30 cellular contexts compared by ENCODE assay signal in genomic region chr6:149936743-149937142, GRCh38. TPM values are rescaled to one million over a fixed set of nuclear protein-coding genes. Genes with fewer than 3 reads are reported as not detected.
"Had no signal": no experiment of that assay in that cellular context is flagged by ENCODE, and none has a peak within 500 bp of the region (broad histone marks: within the 10 kb centered on the region; RNA-seq: fewer than 3 reads in every experiment).

No MANE protein-coding gene starts in this region.

- H3K36me3 Mint-ChIP-seq: activated CD8-positive, alpha-beta memory T cell treated with anti-CD3 and anti-CD28 coated beads, Interleukin-2, amount 10 ng/mL, durations not matched to agents 7 days and 5 days; activated naive CD8-positive, alpha-beta T cell treated with anti-CD3 and anti-CD28 coated beads, Interleukin-2, amount 10 ng/mL, durations not matched to agents 7 days and 5 days had no signal

- H3K4me3 Mint-ChIP-seq: activated CD8-positive, alpha-beta memory T cell treated with anti-CD3 and anti-CD28 coated beads, Interleukin-2, amount 10 ng/mL, durations not matched to agents 7 days and 5 days; activated CD8-positive, alpha-beta T cell treated with anti-CD3 and anti-CD28 coated beads, Interleukin-2, amount 10 ng/mL, durations not matched to agents 7 days and 5 days; activated naive CD4-positive, alpha-beta T cell treated with anti-CD3 and anti-CD28 coated beads for 36 hours; activated naive CD8-positive, alpha-beta T cell treated with anti-CD3 and anti-CD28 coated beads, Interleukin-2, amount 10 ng/mL, durations not matched to agents 7 days and 5 days; activated T-helper 1 cell treated with anti-CD3 and anti-CD28 coated beads, Interleukin-12 subunit alpha, Interleukin-12 subunit beta, Interleukin-2, Interleukin-4 antibody, amounts not matched to agents 30 ng/mL and 10 ng/mL and 1 ng/mL, durations not matched to agents 14 hours and 24 hours and 36 hours had no signal

- H3K4me3 ChIP-seq: adrenal gland, MG63 had no signal

- H3K27ac ChIP-seq: adrenal gland, VCaP had no signal

- DNase-seq: activated CD4-positive, alpha-beta T cell treated with anti-CD3 and anti-CD28 coated beads for 48 hours; activated CD4-positive, alpha-beta T cell treated with anti-CD3 and anti-CD28 coated beads, Interleukin-2, amount 50 U/mL, for 4 hours; activated CD8-positive, alpha-beta T cell treated with anti-CD3 and anti-CD28 coated beads, Interleukin-2, amount 10 ng/mL, durations not matched to agents 7 days and 5 days; activated gamma-delta T cell; activated naive CD4-positive, alpha-beta T cell treated with anti-CD3 and anti-CD28 coated beads for 36 hours; activated naive CD8-positive, alpha-beta T cell treated with anti-CD3 and anti-CD28 coated beads, Interleukin-2, amount 10 ng/mL, durations not matched to agents 7 days and 5 days; adrenal gland; anterior cingulate cortex; caudate nucleus; MG63; MV-4-11; NCI-H1092 treated with DMSO at 0.1 percent for 48 hours; NCI-H1417 treated with DMSO at 0.1 percent for 48 hours; NCI-H1694 treated with DMSO at 0.1 percent for 48 hours; NCI-H2029 treated with DMSO at 0.1 percent for 48 hours; NCI-H345; NCI-H510A; NCI-H526 treated with DMSO at 0.1 percent for 48 hours; NK-92 treated with Interleukin-12 subunit alpha and Interleukin-12 subunit beta, amount 100 ng/mL, for 24 hours; OCI-M1; RPMI8226; T-helper 1 cell had no signal

- H3K9me3 Mint-ChIP-seq: activated naive CD4-positive, alpha-beta T cell treated with anti-CD3 and anti-CD28 coated beads for 36 hours; activated naive CD8-positive, alpha-beta T cell treated with anti-CD3 and anti-CD28 coated beads, Interleukin-2, amount 10 ng/mL, durations not matched to agents 7 days and 5 days; activated T-helper 1 cell treated with anti-CD3 and anti-CD28 coated beads, Interleukin-12 subunit alpha, Interleukin-12 subunit beta, Interleukin-2, Interleukin-4 antibody, amounts not matched to agents 30 ng/mL and 10 ng/mL and 1 ng/mL, durations not matched to agents 14 hours and 24 hours and 36 hours had no signal

- ATAC-seq: activated CD4-positive, CD25-positive, alpha-beta regulatory T cell treated with anti-CD3 and anti-CD28 coated beads, Interleukin-2, amount 50 U/mL, for 24 hours; activated CD8-positive, alpha-beta memory T cell treated with anti-CD3 and anti-CD28 coated beads, Interleukin-2, amount 10 ng/mL, durations not matched to agents 7 days and 5 days; activated CD8-positive, alpha-beta T cell treated with anti-CD3 and anti-CD28 coated beads, Interleukin-2, amount 10 ng/mL, durations not matched to agents 7 days and 5 days; Panc1; Right ventricle myocardium inferior had no signal

- H3K27ac Mint-ChIP-seq: activated CD8-positive, alpha-beta memory T cell treated with anti-CD3 and anti-CD28 coated beads, Interleukin-2, amount 10 ng/mL, durations not matched to agents 7 days and 5 days; activated CD8-positive, alpha-beta T cell treated with anti-CD3 and anti-CD28 coated beads, Interleukin-2, amount 10 ng/mL, durations not matched to agents 7 days and 5 days; activated naive CD4-positive, alpha-beta T cell treated with anti-CD3 and anti-CD28 coated beads for 36 hours; activated naive CD8-positive, alpha-beta T cell treated with anti-CD3 and anti-CD28 coated beads, Interleukin-2, amount 10 ng/mL, durations not matched to agents 7 days and 5 days; activated T-helper 1 cell treated with anti-CD3 and anti-CD28 coated beads, Interleukin-12 subunit alpha, Interleukin-12 subunit beta, Interleukin-2, Interleukin-4 antibody, amounts not matched to agents 30 ng/mL and 10 ng/mL and 1 ng/mL, durations not matched to agents 14 hours and 24 hours and 36 hours had no signal

RNA-seq across cellular contexts. Expression of gene RAET1G, which starts 13.8 kb away (rescaled TPM):
- total RNA-seq: activated CD8-positive, alpha-beta memory T cell treated with anti-CD3 and anti-CD28 coated beads, Interleukin-2, amount 10 ng/mL, durations not matched to agents 7 days and 5 days; activated CD8-positive, alpha-beta T cell treated with anti-CD3 and anti-CD28 coated beads, Interleukin-2, amount 10 ng/mL, durations not matched to agents 7 days and 5 days; activated naive CD4-positive, alpha-beta T cell treated with anti-CD3 and anti-CD28 coated beads for 36 hours; activated naive CD8-positive, alpha-beta T cell treated with anti-CD3 and anti-CD28 coated beads, Interleukin-2, amount 10 ng/mL, durations not matched to agents 7 days and 5 days; cerebellum; T-helper 2 cell treated with Interferon-gamma antibody and Interleukin-4, amounts not matched to agents 100 ng/mL and 5 ng/mL, for 36 hours had no signal

RNA-seq across cellular contexts. Expression of gene RAET1E, which starts 38.8 kb away (rescaled TPM):
- total RNA-seq: activated CD8-positive, alpha-beta memory T cell treated with anti-CD3 and anti-CD28 coated beads, Interleukin-2, amount 10 ng/mL, durations not matched to agents 7 days and 5 days; activated CD8-positive, alpha-beta T cell treated with anti-CD3 and anti-CD28 coated beads, Interleukin-2, amount 10 ng/mL, durations not matched to agents 7 days and 5 days; activated naive CD4-positive, alpha-beta T cell treated with anti-CD3 and anti-CD28 coated beads for 36 hours; activated naive CD8-positive, alpha-beta T cell treated with anti-CD3 and anti-CD28 coated beads, Interleukin-2, amount 10 ng/mL, durations not matched to agents 7 days and 5 days; activated T-helper 1 cell treated with anti-CD3 and anti-CD28 coated beads, Interleukin-12 subunit alpha, Interleukin-12 subunit beta, Interleukin-2, Interleukin-4 antibody, amounts not matched to agents 30 ng/mL and 10 ng/mL and 1 ng/mL, durations not matched to agents 14 hours and 24 hours and 36 hours; cerebellum; T-helper 2 cell treated with Interferon-gamma antibody and Interleukin-4, amounts not matched to agents 100 ng/mL and 5 ng/mL, for 36 hours had no signal
